Comparison of ENCODE assay signal across 7 cellular contexts in the genomic region with DNA sequence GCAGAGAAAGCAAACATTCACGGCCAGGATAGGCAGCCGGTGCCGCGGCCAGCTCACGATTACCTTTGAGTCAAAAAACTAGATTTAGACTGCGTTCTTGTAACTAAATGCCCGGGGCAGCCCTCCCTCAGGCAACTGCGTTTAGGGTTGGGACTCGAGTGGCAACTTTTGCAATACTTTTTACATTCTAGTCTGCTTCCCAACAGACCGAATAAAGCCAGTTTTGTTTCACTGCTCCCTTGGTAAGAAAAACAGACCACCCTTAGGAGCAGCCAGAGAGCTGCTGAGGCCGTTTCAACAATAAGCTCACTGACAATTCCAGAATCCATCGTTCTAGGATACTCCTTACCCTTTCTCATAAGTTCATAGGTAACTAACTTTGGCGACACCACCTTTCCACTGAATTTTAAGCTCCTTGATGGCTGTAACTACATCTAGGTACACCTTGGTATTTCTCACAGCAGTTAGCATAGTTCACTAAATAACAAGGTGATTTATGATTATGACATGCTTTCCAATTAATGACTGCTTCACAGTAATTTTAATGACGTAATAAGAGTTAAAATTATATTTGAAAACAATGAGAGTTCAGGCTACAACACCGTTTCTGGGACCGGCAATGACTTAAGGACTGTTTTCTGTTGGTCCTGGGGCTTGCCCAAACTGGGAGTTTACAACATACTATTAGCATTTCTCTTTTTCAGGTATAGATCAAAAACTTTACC. TPM values are rescaled to one million over a fixed set of nuclear protein-coding genes. Genes with fewer than 3 reads are reported as not detected.
A peak's percentile ranks its signal among the peaks of the same experiment; 100 is the strongest.
DNase-seq lines count a peak whose midpoint lies in the region; ATAC-seq, FAIRE-seq and TF ChIP-seq lines count a peak whose summit lies in the region.

No MANE protein-coding gene starts in this region.

- TF ChIP-seq CTCF in GM12865 (IDR thresholded peaks at IDR 0.05; ENCODE audit: insufficient read depth, low read depth, low read length, missing control alignments) (no peak), Loucy (conservative IDR thresholded peaks at IDR 0.05; ENCODE audit: low read length) (no peak)

- DNase-seq in GM12865 (ENCODE audit: low read depth), result peak; percentile 62
- peak; percentile 40 for DNase-seq in small intestine

- H3K9me3 ChIP-seq in Loucy (ENCODE audit: insufficient read depth, low read depth, low read length) (no peaks in the 10 kb centered on the region), iPS-18a (ENCODE audit: control insufficient read depth, low read depth, low read length) (no peaks in the 10 kb centered on the region), small intestine (ENCODE audit: control insufficient read depth, low read depth) (no peaks in the 10 kb centered on the region)

- H3K4me3 ChIP-seq in GM12865 (ENCODE audit: low read depth, low read length) (peak overlapping the region; percentile 67), Loucy (ENCODE audit: low read length, poor library complexity, severe bottlenecking) (peak overlapping the region; percentile 79), iPS-18a (ENCODE audit: low read length) (peak overlapping the region; percentile 87), small intestine (ENCODE audit: low read depth in 1 of 2, low read length in 2 of 2) (peak overlapping the region; percentile 23 to 63)

- no peaks in the 10 kb centered on the region for H3K9me2 ChIP-seq in Loucy (replicated peaks; ENCODE audit: low read depth, low read length)

- H3K36me3 ChIP-seq in Loucy (ENCODE audit: insufficient read depth, low read length) (no peaks in the 10 kb centered on the region), iPS-18a (ENCODE audit: control insufficient read depth, low read depth, low read length) (no peaks in the 10 kb centered on the region), small intestine (ENCODE audit: control insufficient read depth in 2 of 2, insufficient read depth in 2 of 2, low read length in 2 of 2) (no peaks in the 10 kb centered on the region)

- ATAC-seq in GM21528 (IDR thresholded peaks at IDR 0.05; ENCODE audit: low FRiP score, unreplicated experiment) (no peak), HG02870 (IDR thresholded peaks at IDR 0.05; ENCODE audit: unreplicated experiment) (no peak)

- no peaks in the 10 kb centered on the region for H3K27me3 ChIP-seq in Loucy (ENCODE audit: insufficient read depth, low read length, poor library complexity, severe bottlenecking)
- no peaks in the 10 kb centered on the region for H3K27me3 ChIP-seq in iPS-18a (ENCODE audit: control insufficient read depth, insufficient read depth, low read length)
- H3K27me3 ChIP-seq in small intestine (ENCODE audit: control insufficient read depth in 2 of 2, insufficient read depth in 2 of 2, low read length in 2 of 2), result no peaks in the 10 kb centered on the region

- H3K4me2 ChIP-seq in Loucy (ENCODE audit: low read depth, low read length, poor library complexity, severe bottlenecking), result peak overlapping the region; percentile 88

- H4K20me1 ChIP-seq in Loucy (ENCODE audit: insufficient read depth, low read length, poor library complexity, severe bottlenecking), result peaks cover 19% of the 10 kb centered on the region

- H3K9ac ChIP-seq in Loucy (ENCODE audit: low read depth, low read length, poor library complexity, severe bottlenecking) (peak overlapping the region; percentile 98), iPS-18a (ENCODE audit: low read length) (peak overlapping the region; percentile 96)

- H2AFZ ChIP-seq in Loucy (ENCODE audit: low read length), result no peak overlapping the region

- no peak for FAIRE-seq in small intestine (lab: Jason Lieb, UNC)

- 1 to 2% (median 2%) methylated on average over 16 of the region's 16 CpGs for WGBS in small intestine, 3 donors

- peaks cover 64% of the 10 kb centered on the region for H3K4me1 ChIP-seq in Loucy (ENCODE audit: insufficient read depth, low read length, poor library complexity, severe bottlenecking)
- peaks cover 16% of the 10 kb centered on the region for H3K4me1 ChIP-seq in iPS-18a (ENCODE audit: control insufficient read depth, low read depth, low read length)
- peaks cover 2 to 7% of the 10 kb centered on the region in 2 donors for H3K4me1 ChIP-seq in small intestine (ENCODE audit: control insufficient read depth in 2 of 2, insufficient read depth in 1 of 2, low read depth in 1 of 2, low read length in 1 of 2)

- H3K79me2 ChIP-seq in Loucy (ENCODE audit: insufficient read depth, low read length), result peaks cover 41% of the 10 kb centered on the region

- H3K27ac ChIP-seq in angular gyrus (ENCODE audit: low read depth, low read length) (peak overlapping the region; percentile 97), iPS-18a (ENCODE audit: low read length) (peak overlapping the region; percentile 94), small intestine (ENCODE audit: low read depth in 1 of 2, low read length in 1 of 2) (peak overlapping the region; percentile 98 to 99)

- H3F3A ChIP-seq in Loucy (ENCODE audit: low read depth), result peaks cover 14% of the 10 kb centered on the region

RNA-seq across cellular contexts. Expression of a gene that starts 0.9 kb away (rescaled TPM):
- 1 to 10 TPM; 1.1 to 3.3 (median 1.3) TPM for polyA plus RNA-seq in small intestine
